In the genomic region with DNA sequence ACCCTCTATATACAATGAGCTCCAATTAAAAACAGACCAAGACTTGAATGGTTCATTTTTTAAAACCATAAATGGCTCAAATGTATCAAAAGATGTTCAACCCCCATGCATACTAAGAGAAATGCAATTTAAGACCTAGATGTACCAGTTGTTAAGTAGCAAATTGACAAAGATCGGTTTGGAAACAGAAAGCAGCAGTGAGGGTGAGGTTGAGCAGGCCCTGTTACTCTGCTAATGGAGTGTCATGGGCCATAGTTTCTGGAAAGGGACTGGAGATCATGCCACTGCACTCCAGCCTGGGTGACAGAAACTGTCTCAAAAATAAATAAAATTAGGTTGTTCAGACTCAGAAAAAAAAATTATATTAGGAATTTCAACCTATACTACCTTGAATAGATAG, we compare ENCODE assay signal across 18 cellular contexts. TPM values are rescaled to one million over a fixed set of nuclear protein-coding genes. Genes with fewer than 3 reads are reported as not detected.
DNase-seq lines count a peak whose midpoint lies in the region; ATAC-seq, FAIRE-seq and TF ChIP-seq lines count a peak whose summit lies in the region.
"Had no signal": no experiment of that assay in that cellular context is flagged by ENCODE, and none has a peak within 500 bp of the region (broad histone marks: within the 10 kb centered on the region; RNA-seq: fewer than 3 reads in every experiment).

No MANE protein-coding gene starts in this region.

- no peaks in the 10 kb centered on the region for H3K36me3 ChIP-seq in CD8-positive, alpha-beta T cell (ENCODE audit: insufficient read depth, low read length)
- H3K36me3 ChIP-seq in body of pancreas (replicated peaks in 1 of 2; ENCODE audit: insufficient read depth in 1 of 2, low read depth in 2 of 2), result no peaks in the 10 kb centered on the region

- peaks cover 67% of the 10 kb centered on the region for H3K4me1 Mint-ChIP-seq in CD8-positive, alpha-beta T cell (ENCODE audit: low read depth)
- H3K4me1 Mint-ChIP-seq in activated T-helper 1 cell treated with anti-CD3 and anti-CD28 coated beads, Interleukin-12 subunit alpha, Interleukin-12 subunit beta, Interleukin-2, Interleukin-4 antibody, amounts not matched to agents 30 ng/mL and 10 ng/mL and 1 ng/mL, durations not matched to agents 14 hours and 24 hours and 36 hours (ENCODE audit: low read depth), result peaks cover 54% of the 10 kb centered on the region
- peaks cover 42 to 51% of the 10 kb centered on the region in 2 donors for H3K4me1 Mint-ChIP-seq in natural killer cell treated with Interleukin-12 subunit alpha and Interleukin-12 subunit beta and Interleukin-15 and Interleukin-18, amount 100 ng/mL, for 72 hours (ENCODE audit: low read depth in 2 of 2)

- intact Hi-C loops in CD8-positive, alpha-beta T cell (cut with DNase I, micrococcal nuclease), result no loop called here
- intact Hi-C loops in activated T-helper 1 cell treated with anti-CD3 and anti-CD28 coated beads, Interleukin-12 subunit alpha, Interleukin-12 subunit beta, Interleukin-2, Interleukin-4 antibody, amounts not matched to agents 30 ng/mL and 10 ng/mL and 1 ng/mL, durations not matched to agents 14 hours and 24 hours and 36 hours (cut with micrococcal nuclease), result loop anchor here (1.0 to 2.0 kb wide), 3 partner anchors 25 to 55 kb away; no protein-coding TSS in a partner anchor
- intact Hi-C loops in body of pancreas (cut with DNase I), result no loop called here

- no peak overlapping the region for H3K4me3 Mint-ChIP-seq in CD8-positive, alpha-beta T cell
- no peak overlapping the region for H3K4me3 Mint-ChIP-seq in activated T-helper 1 cell treated with anti-CD3 and anti-CD28 coated beads, Interleukin-12 subunit alpha, Interleukin-12 subunit beta, Interleukin-2, Interleukin-4 antibody, amounts not matched to agents 30 ng/mL and 10 ng/mL and 1 ng/mL, durations not matched to agents 14 hours and 24 hours and 36 hours
- peak overlapping the region; percentile 23 for H3K4me3 Mint-ChIP-seq in natural killer cell treated with Interleukin-12 subunit alpha and Interleukin-12 subunit beta and Interleukin-15 and Interleukin-18, amount 100 ng/mL, for 72 hours

- WGBS in body of pancreas, 2 donors, result 79 to 89% methylated on average over 1 of the region's 1 CpG

- DNase-seq in CD8-positive, alpha-beta T cell, result no peak
- DNase-seq in GM19239 (ENCODE audit: insufficient read length, low spot score), result no peak
- DNase-seq in activated T-helper 1 cell treated with anti-CD3 and anti-CD28 coated beads, Interleukin-12 subunit alpha, Interleukin-12 subunit beta, Interleukin-2, Interleukin-4 antibody, amounts not matched to agents 30 ng/mL and 10 ng/mL and 1 ng/mL, durations not matched to agents 14 hours and 24 hours and 36 hours (ENCODE audit: low spot score), result no peak
- no peak for DNase-seq in natural killer cell treated with Interleukin-12 subunit alpha and Interleukin-12 subunit beta and Interleukin-15 and Interleukin-18, amount 100 ng/mL, for 72 hours (ENCODE audit: low spot score)
- no peak for DNase-seq in central memory CD4-positive, alpha-beta T cell
- no peak for DNase-seq in body of pancreas
- DNase-seq in C1 segment of cervical spinal cord (lab: John Stamatoyannopoulos, UW), result no peak
- DNase-seq: activated CD4-positive, CD25-positive, alpha-beta regulatory T cell treated with anti-CD3 and anti-CD28 coated beads, Interleukin-2, amount 50 U/mL, for 72 hours; GF-D8; MG63; NCI-H1694 treated with DMSO at 0.1 percent for 48 hours; NCI-H446 treated with DMSO at 0.1 percent for 48 hours; Right ventricle myocardium superior; stimulated activated CD4-positive, alpha-beta T cell treated with anti-CD3 and anti-CD28 coated beads, Interleukin-2, amount 100 ng/mL, for 24 hours had no signal

- peak overlapping the region; percentile 52 for H3K27ac Mint-ChIP-seq in CD8-positive, alpha-beta T cell
- peak overlapping the region; percentile 74 for H3K27ac Mint-ChIP-seq in activated T-helper 1 cell treated with anti-CD3 and anti-CD28 coated beads, Interleukin-12 subunit alpha, Interleukin-12 subunit beta, Interleukin-2, Interleukin-4 antibody, amounts not matched to agents 30 ng/mL and 10 ng/mL and 1 ng/mL, durations not matched to agents 14 hours and 24 hours and 36 hours
- H3K27ac Mint-ChIP-seq in natural killer cell treated with Interleukin-12 subunit alpha and Interleukin-12 subunit beta and Interleukin-15 and Interleukin-18, amount 100 ng/mL, for 72 hours, result peak overlapping the region; percentile 61 to 66

- no peak for TF ChIP-seq CTCF in CD8-positive, alpha-beta T cell (IDR thresholded peaks at IDR 0.05)
- TF ChIP-seq CTCF in body of pancreas (IDR thresholded peaks at IDR 0.05), result no peak

- H3K27ac ChIP-seq in CD8-positive, alpha-beta T cell (ENCODE audit: low read depth, low read length), result no peak overlapping the region
- H3K27ac ChIP-seq in body of pancreas, result no peak overlapping the region

- no peaks in the 10 kb centered on the region for H3K9me3 ChIP-seq in CD8-positive, alpha-beta T cell (ENCODE audit: low read length)
- H3K9me3 ChIP-seq in body of pancreas, result no peaks in the 10 kb centered on the region
- H3K9me3 ChIP-seq: MG63 had no signal

- no peak overlapping the region for H3K4me3 ChIP-seq in CD8-positive, alpha-beta T cell (ENCODE audit: low read depth, low read length)
- H3K4me3 ChIP-seq in body of pancreas, result no peak overlapping the region
- H3K4me3 ChIP-seq: MG63 had no signal

- no peak for TF ChIP-seq POLR2A in body of pancreas (IDR thresholded peaks at IDR 0.05)

- no peaks in the 10 kb centered on the region for H3K9me3 Mint-ChIP-seq in CD8-positive, alpha-beta T cell
- no peaks in the 10 kb centered on the region for H3K9me3 Mint-ChIP-seq in activated T-helper 1 cell treated with anti-CD3 and anti-CD28 coated beads, Interleukin-12 subunit alpha, Interleukin-12 subunit beta, Interleukin-2, Interleukin-4 antibody, amounts not matched to agents 30 ng/mL and 10 ng/mL and 1 ng/mL, durations not matched to agents 14 hours and 24 hours and 36 hours
- H3K9me3 Mint-ChIP-seq in natural killer cell treated with Interleukin-12 subunit alpha and Interleukin-12 subunit beta and Interleukin-15 and Interleukin-18, amount 100 ng/mL, for 72 hours, result no peaks in the 10 kb centered on the region

- peak; percentile 82 for FAIRE-seq in GM19239 (lab: Jason Lieb, UNC)
- FAIRE-seq: astrocyte, D721Med, H54 had no signal

- peaks cover 49% of the 10 kb centered on the region for H3K36me3 Mint-ChIP-seq in CD8-positive, alpha-beta T cell
- peaks cover 41% of the 10 kb centered on the region for H3K36me3 Mint-ChIP-seq in activated T-helper 1 cell treated with anti-CD3 and anti-CD28 coated beads, Interleukin-12 subunit alpha, Interleukin-12 subunit beta, Interleukin-2, Interleukin-4 antibody, amounts not matched to agents 30 ng/mL and 10 ng/mL and 1 ng/mL, durations not matched to agents 14 hours and 24 hours and 36 hours (ENCODE audit: low read depth)
- peaks cover 6% of the 10 kb centered on the region for H3K36me3 Mint-ChIP-seq in natural killer cell treated with Interleukin-12 subunit alpha and Interleukin-12 subunit beta and Interleukin-15 and Interleukin-18, amount 100 ng/mL, for 72 hours

- peaks cover 47% of the 10 kb centered on the region for H3K4me1 ChIP-seq in CD8-positive, alpha-beta T cell (ENCODE audit: insufficient read depth, low read length)
- no peaks in the 10 kb centered on the region for H3K4me1 ChIP-seq in body of pancreas

- no peak for ATAC-seq in CD8-positive, alpha-beta T cell
- ATAC-seq in natural killer cell treated with Interleukin-12 subunit alpha and Interleukin-12 subunit beta and Interleukin-15 and Interleukin-18, amount 100 ng/mL, for 72 hours, result no peak
- ATAC-seq in body of pancreas, result no peak
- ATAC-seq: sciatic nerve had no signal

- CTCF ChIA-PET in CD8-positive, alpha-beta T cell (lab: Charles Lee), result no interaction called here

- no peaks in the 10 kb centered on the region for H3K27me3 Mint-ChIP-seq in CD8-positive, alpha-beta T cell (ENCODE audit: low read depth)
- no peaks in the 10 kb centered on the region for H3K27me3 Mint-ChIP-seq in activated T-helper 1 cell treated with anti-CD3 and anti-CD28 coated beads, Interleukin-12 subunit alpha, Interleukin-12 subunit beta, Interleukin-2, Interleukin-4 antibody, amounts not matched to agents 30 ng/mL and 10 ng/mL and 1 ng/mL, durations not matched to agents 14 hours and 24 hours and 36 hours (ENCODE audit: insufficient read depth)
- H3K27me3 Mint-ChIP-seq in natural killer cell treated with Interleukin-12 subunit alpha and Interleukin-12 subunit beta and Interleukin-15 and Interleukin-18, amount 100 ng/mL, for 72 hours, result no peaks in the 10 kb centered on the region

- POLR2A ChIA-PET in CD8-positive, alpha-beta T cell (lab: Charles Lee), result interaction anchor here (0.7 to 1.0 kb wide), 2 partner anchors 23 to 31 kb away, joined by 3 read pairs; no protein-coding TSS in a partner anchor

- H3K27me3 ChIP-seq in CD8-positive, alpha-beta T cell (ENCODE audit: insufficient read depth, low read length), result no peaks in the 10 kb centered on the region
- H3K27me3 ChIP-seq in body of pancreas, result no peaks in the 10 kb centered on the region
- H3K27me3 ChIP-seq: MG63 had no signal

RNA-seq across cellular contexts. Expression of a gene that starts 55.0 kb away (rescaled TPM):
- 100 to 1,000 TPM; 169 to 194 TPM for total RNA-seq in CD8-positive, alpha-beta T cell
- 195 and 202 TPM in 2 replicates for total RNA-seq in activated T-helper 1 cell treated with anti-CD3 and anti-CD28 coated beads, Interleukin-12 subunit alpha, Interleukin-12 subunit beta, Interleukin-2, Interleukin-4 antibody, amounts not matched to agents 30 ng/mL and 10 ng/mL and 1 ng/mL, durations not matched to agents 14 hours and 24 hours and 36 hours
- 100 to 1,000 TPM; 124 to 141 TPM for total RNA-seq in natural killer cell treated with Interleukin-12 subunit alpha and Interleukin-12 subunit beta and Interleukin-15 and Interleukin-18, amount 100 ng/mL, for 72 hours
- total RNA-seq in body of pancreas, result 10 to 100 TPM; 17.1 to 17.9 TPM

Comparison
In these comparisons a context has a peak if more than half of its experiments do, and no peak if none do; other contexts are left out.
1. RNA of a gene that starts 55.0 kb away (total RNA-seq): 195 to 202 TPM in activated T-helper 1 cell treated with anti-CD3 and anti-CD28 coated beads, Interleukin-12 subunit alpha, Interleukin-12 subunit beta, Interleukin-2, Interleukin-4 antibody, amounts not matched to agents 30 ng/mL and 10 ng/mL and 1 ng/mL, durations not matched to agents 14 hours and 24 hours and 36 hours, 169 to 194 TPM in CD8-positive, alpha-beta T cell and 124 to 141 TPM in natural killer cell treated with Interleukin-12 subunit alpha and Interleukin-12 subunit beta and Interleukin-15 and Interleukin-18, amount 100 ng/mL, for 72 hours; 17.1 to 17.9 TPM in body of pancreas; every median in the first group is over 4 times any median in the second.
2. Peak in every context shown above with its lines, with median percentiles within 50 percentile points of each other: H3K27ac Mint-ChIP-seq.